1 cellular context compared by ENCODE assay signal in the genomic region with DNA sequence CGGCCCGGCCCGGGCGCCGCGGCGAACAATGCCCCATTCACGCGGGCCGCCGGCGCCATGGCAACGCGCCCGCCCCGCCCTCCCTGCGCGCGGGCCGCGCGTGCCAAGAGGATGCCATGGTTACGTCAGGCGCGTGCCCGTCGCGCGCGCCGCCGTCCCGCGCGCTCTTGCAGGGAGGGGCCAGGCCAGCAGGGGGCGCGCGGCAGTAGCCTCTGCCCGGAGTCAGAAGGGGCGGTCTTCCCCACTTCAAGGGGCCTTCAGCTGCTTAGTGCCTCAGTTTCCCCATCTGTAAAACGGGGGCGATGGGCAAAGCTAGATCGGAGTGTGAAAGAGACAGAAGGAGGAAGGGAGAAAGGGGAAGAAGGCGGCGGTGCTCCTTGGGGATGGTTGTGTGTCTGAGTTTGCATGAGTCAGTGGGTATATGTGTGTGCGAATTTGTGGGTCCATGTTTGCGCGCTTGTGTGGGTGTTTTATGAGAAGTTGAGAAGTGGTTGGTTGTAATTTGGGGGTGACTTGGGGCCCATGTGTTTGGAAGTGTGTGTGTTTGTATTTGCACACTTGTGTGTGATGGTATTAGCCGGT.
A peak's percentile ranks its signal among the peaks of the same experiment; 100 is the strongest.
TF ChIP-seq lines count a peak whose summit lies in the region.

No MANE protein-coding gene starts in this region.

TF ChIP-seq in A549, 52 proteins besides CTCF, POLR2A, EP300 and RAD21:
- TF ChIP-seq RCOR1 (IDR thresholded peaks at IDR 0.05; ENCODE audit: low read depth, low read length) = no peak
- no peak for TF ChIP-seq ZC3H11A (IDR thresholded peaks at IDR 0.05)
- TF ChIP-seq, protein P1, sequence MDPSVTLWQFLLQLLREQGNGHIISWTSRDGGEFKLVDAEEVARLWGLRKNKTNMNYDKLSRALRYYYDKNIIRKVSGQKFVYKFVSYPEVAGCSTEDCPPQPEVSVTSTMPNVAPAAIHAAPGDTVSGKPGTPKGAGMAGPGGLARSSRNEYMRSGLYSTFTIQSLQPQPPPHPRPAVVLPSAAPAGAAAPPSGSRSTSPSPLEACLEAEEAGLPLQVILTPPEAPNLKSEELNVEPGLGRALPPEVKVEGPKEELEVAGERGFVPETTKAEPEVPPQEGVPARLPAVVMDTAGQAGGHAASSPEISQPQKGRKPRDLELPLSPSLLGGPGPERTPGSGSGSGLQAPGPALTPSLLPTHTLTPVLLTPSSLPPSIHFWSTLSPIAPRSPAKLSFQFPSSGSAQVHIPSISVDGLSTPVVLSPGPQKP (IDR thresholded peaks at IDR 0.05; ENCODE audit: low read depth, low read length) = no peak
- peak; percentile 67 for TF ChIP-seq BHLHE40 (IDR thresholded peaks at IDR 0.05; ENCODE audit: low read depth, low read length)
- no peak for TF ChIP-seq RNF2 (IDR thresholded peaks at IDR 0.05; ENCODE audit: borderline replicate concordance, low read depth)
- 0 out of 2 replicates have a peak, but pooled peaks have one; percentile 20 for TF ChIP-seq HOXB13 (CRISPR knock-in tag; IDR thresholded peaks at IDR 0.05; ENCODE audit: low read depth)
- TF ChIP-seq ZSCAN20 (CRISPR knock-in tag; IDR thresholded peaks at IDR 0.05) = no peak
- TF ChIP-seq EHF (CRISPR knock-in tag; IDR thresholded peaks at IDR 0.05) = no peak
- TF ChIP-seq, protein P2, sequence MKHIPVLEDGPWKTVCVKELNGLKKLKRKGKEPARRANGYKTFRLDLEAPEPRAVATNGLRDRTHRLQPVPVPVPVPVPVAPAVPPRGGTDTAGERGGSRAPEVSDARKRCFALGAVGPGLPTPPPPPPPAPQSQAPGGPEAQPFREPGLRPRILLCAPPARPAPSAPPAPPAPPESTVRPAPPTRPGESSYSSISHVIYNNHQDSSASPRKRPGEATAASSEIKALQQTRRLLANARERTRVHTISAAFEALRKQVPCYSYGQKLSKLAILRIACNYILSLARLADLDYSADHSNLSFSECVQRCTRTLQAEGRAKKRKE (CRISPR knock-in tag; IDR thresholded peaks at IDR 0.05; ENCODE audit: low read depth) = no peak
- no peak for TF ChIP-seq CHD4 (IDR thresholded peaks at IDR 0.05; ENCODE audit: borderline replicate concordance)
- no peak for TF ChIP-seq HDAC2 (IDR thresholded peaks at IDR 0.05)
- TF ChIP-seq ESRRA (IDR thresholded peaks at IDR 0.05; ENCODE audit: borderline replicate concordance, low read length) = no peak
- no peak for TF ChIP-seq TFCP2L1 (CRISPR knock-in tag; IDR thresholded peaks at IDR 0.05)
- TF ChIP-seq, protein P3, sequence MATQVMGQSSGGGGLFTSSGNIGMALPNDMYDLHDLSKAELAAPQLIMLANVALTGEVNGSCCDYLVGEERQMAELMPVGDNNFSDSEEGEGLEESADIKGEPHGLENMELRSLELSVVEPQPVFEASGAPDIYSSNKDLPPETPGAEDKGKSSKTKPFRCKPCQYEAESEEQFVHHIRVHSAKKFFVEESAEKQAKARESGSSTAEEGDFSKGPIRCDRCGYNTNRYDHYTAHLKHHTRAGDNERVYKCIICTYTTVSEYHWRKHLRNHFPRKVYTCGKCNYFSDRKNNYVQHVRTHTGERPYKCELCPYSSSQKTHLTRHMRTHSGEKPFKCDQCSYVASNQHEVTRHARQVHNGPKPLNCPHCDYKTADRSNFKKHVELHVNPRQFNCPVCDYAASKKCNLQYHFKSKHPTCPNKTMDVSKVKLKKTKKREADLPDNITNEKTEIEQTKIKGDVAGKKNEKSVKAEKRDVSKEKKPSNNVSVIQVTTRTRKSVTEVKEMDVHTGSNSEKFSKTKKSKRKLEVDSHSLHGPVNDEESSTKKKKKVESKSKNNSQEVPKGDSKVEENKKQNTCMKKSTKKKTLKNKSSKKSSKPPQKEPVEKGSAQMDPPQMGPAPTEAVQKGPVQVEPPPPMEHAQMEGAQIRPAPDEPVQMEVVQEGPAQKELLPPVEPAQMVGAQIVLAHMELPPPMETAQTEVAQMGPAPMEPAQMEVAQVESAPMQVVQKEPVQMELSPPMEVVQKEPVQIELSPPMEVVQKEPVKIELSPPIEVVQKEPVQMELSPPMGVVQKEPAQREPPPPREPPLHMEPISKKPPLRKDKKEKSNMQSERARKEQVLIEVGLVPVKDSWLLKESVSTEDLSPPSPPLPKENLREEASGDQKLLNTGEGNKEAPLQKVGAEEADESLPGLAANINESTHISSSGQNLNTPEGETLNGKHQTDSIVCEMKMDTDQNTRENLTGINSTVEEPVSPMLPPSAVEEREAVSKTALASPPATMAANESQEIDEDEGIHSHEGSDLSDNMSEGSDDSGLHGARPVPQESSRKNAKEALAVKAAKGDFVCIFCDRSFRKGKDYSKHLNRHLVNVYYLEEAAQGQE (IDR thresholded peaks at IDR 0.05) = no peak
- TF ChIP-seq KDM5A (IDR thresholded peaks at IDR 0.05) = no peak
- no peak for TF ChIP-seq FOSB (CRISPR knock-in tag; IDR thresholded peaks at IDR 0.05)
- no peak for TF ChIP-seq CEBPB (IDR thresholded peaks at IDR 0.05)
- TF ChIP-seq, protein P4, sequence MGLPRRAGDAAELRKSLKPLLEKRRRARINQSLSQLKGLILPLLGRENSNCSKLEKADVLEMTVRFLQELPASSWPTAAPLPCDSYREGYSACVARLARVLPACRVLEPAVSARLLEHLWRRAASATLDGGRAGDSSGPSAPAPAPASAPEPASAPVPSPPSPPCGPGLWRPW (IDR thresholded peaks at IDR 0.05) = no peak
- TF ChIP-seq, protein P5, sequence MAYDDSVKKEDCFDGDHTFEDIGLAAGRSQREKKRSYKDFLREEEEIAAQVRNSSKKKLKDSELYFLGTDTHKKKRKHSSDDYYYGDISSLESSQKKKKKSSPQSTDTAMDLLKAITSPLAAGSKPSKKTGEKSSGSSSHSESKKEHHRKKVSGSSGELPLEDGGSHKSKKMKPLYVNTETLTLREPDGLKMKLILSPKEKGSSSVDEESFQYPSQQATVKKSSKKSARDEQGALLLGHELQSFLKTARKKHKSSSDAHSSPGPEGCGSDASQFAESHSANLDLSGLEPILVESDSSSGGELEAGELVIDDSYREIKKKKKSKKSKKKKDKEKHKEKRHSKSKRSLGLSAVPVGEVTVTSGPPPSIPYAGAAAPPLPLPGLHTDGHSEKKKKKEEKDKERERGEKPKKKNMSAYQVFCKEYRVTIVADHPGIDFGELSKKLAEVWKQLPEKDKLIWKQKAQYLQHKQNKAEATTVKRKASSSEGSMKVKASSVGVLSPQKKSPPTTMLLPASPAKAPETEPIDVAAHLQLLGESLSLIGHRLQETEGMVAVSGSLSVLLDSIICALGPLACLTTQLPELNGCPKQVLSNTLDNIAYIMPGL (CRISPR knock-in tag; IDR thresholded peaks at IDR 0.05; ENCODE audit: borderline replicate concordance) = no peak
- TF ChIP-seq, protein P6, sequence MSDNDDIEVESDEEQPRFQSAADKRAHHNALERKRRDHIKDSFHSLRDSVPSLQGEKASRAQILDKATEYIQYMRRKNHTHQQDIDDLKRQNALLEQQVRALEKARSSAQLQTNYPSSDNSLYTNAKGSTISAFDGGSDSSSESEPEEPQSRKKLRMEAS (IDR thresholded peaks at IDR 0.05) = no peak
- no peak for TF ChIP-seq RARB (CRISPR knock-in tag; IDR thresholded peaks at IDR 0.05)
- TF ChIP-seq, protein P7, sequence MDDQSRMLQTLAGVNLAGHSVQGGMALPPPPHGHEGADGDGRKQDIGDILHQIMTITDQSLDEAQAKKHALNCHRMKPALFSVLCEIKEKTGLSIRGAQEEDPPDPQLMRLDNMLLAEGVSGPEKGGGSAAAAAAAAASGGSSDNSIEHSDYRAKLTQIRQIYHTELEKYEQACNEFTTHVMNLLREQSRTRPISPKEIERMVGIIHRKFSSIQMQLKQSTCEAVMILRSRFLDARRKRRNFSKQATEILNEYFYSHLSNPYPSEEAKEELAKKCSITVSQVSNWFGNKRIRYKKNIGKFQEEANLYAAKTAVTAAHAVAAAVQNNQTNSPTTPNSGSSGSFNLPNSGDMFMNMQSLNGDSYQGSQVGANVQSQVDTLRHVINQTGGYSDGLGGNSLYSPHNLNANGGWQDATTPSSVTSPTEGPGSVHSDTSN (IDR thresholded peaks at IDR 0.05) = no peak
- no peak for TF ChIP-seq HEYL (CRISPR knock-in tag; IDR thresholded peaks at IDR 0.05)
- no peak for TF ChIP-seq CHD2 (IDR thresholded peaks at IDR 0.05; ENCODE audit: low read length, partially characterized antibody)
- TF ChIP-seq HOXB5 (CRISPR knock-in tag; IDR thresholded peaks at IDR 0.05) = peak; percentile 81
- no peak for TF ChIP-seq JUN (IDR thresholded peaks at IDR 0.05)
- TF ChIP-seq KDM1A (IDR thresholded peaks at IDR 0.05; ENCODE audit: low read depth) = no peak
- no peak for TF ChIP-seq ZNF302 (CRISPR knock-in tag; IDR thresholded peaks at IDR 0.05)
- TF ChIP-seq NFE2L2 (conservative IDR thresholded peaks at IDR 0.05; ENCODE audit: low read length) = no peak
- TF ChIP-seq SMC3 (IDR thresholded peaks at IDR 0.05) = peak; percentile 91
- TF ChIP-seq MAZ (IDR thresholded peaks at IDR 0.05; ENCODE audit: borderline replicate concordance, low read depth, low read length) = no peak
- TF ChIP-seq RFX5 (IDR thresholded peaks at IDR 0.05) = no peak
- TF ChIP-seq, protein P8, sequence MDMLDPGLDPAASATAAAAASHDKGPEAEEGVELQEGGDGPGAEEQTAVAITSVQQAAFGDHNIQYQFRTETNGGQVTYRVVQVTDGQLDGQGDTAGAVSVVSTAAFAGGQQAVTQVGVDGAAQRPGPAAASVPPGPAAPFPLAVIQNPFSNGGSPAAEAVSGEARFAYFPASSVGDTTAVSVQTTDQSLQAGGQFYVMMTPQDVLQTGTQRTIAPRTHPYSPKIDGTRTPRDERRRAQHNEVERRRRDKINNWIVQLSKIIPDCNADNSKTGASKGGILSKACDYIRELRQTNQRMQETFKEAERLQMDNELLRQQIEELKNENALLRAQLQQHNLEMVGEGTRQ (IDR thresholded peaks at IDR 0.05) = no peak
- TF ChIP-seq FOSL2 (IDR thresholded peaks at IDR 0.05) = no peak
- TF ChIP-seq FOSL2 (CRISPR knock-in tag; IDR thresholded peaks at IDR 0.05) = no peak
- TF ChIP-seq MYC (IDR thresholded peaks at IDR 0.05; ENCODE audit: borderline replicate concordance, low read length) = peak; percentile 44; the same call in 1 of the 2 replicates
- no peak for TF ChIP-seq JUNB (IDR thresholded peaks at IDR 0.05)
- 0 out of 2 replicates have a peak, but pooled peaks have one; percentile 18 for TF ChIP-seq NPAS2 (CRISPR knock-in tag; IDR thresholded peaks at IDR 0.05; ENCODE audit: borderline replicate concordance)
- TF ChIP-seq MAFK (IDR thresholded peaks at IDR 0.05; ENCODE audit: partially characterized antibody) = no peak
- no peak for TF ChIP-seq POLR2AphosphoS2 (conservative IDR thresholded peaks at IDR 0.05; ENCODE audit: low read length)
- no peak for TF ChIP-seq ZFP36 (IDR thresholded peaks at IDR 0.05; ENCODE audit: borderline replicate concordance, partially characterized antibody)
- TF ChIP-seq CBX2 (IDR thresholded peaks at IDR 0.05; ENCODE audit: borderline replicate concordance, low read depth) = no peak
TF ChIP-seq in A549: peak in this region for 6.
